ENCODE assay signal across 21 cellular contexts in genomic region chr17:10309003-10309974, GRCh38.
A peak's percentile ranks its signal among the peaks of the same experiment; 100 is the strongest.
DNase-seq lines count a peak whose midpoint lies in the region; ATAC-seq, FAIRE-seq and TF ChIP-seq lines count a peak whose summit lies in the region.
"Had no signal": no experiment of that assay in that cellular context is flagged by ENCODE, and none has a peak within 500 bp of the region (broad histone marks: within the 10 kb centered on the region; RNA-seq: fewer than 3 reads in every experiment).

No MANE protein-coding gene starts in this region.

- H4K91ac ChIP-seq in H1 (replicated peaks; ENCODE audit: insufficient read length, low read length) (no peak overlapping the region), mesenchymal stem cell (ENCODE audit: low read length) (no peak overlapping the region)

- H3K27me3 Mint-ChIP-seq in GM23338 (ENCODE audit: insufficient read depth, low read depth, poor library complexity), result peaks cover 4% of the 10 kb centered on the region

- peak overlapping the region; percentile 60; the same call in 1 of the 2 replicates for H2BK12ac ChIP-seq in H1 (ENCODE audit: low read depth, low read length)
- no peak overlapping the region for H2BK12ac ChIP-seq in mesenchymal stem cell (ENCODE audit: low read length in 2 of 2)

- H3K36me3 ChIP-seq in GM23338 (ENCODE audit: insufficient read depth), result no peaks in the 10 kb centered on the region
- H3K36me3 ChIP-seq in H1 (ENCODE audit: control insufficient read depth in 2 of 4, insufficient read depth in 4 of 4, low read length in 3 of 4), result no peaks in the 10 kb centered on the region
- H3K36me3 ChIP-seq in mesenchymal stem cell (ENCODE audit: control insufficient read depth in 1 of 2, insufficient read depth in 2 of 2, low read depth in 1 of 2, low read length in 2 of 2), result no peaks in the 10 kb centered on the region
- no peaks in the 10 kb centered on the region for H3K36me3 ChIP-seq in psoas muscle (ENCODE audit: insufficient read depth in 1 of 2, low read depth in 1 of 2)
- H3K36me3 ChIP-seq in transverse colon, result no peaks in the 10 kb centered on the region
- H3K36me3 ChIP-seq in uterus, result no peaks in the 10 kb centered on the region
- H3K36me3 ChIP-seq in adrenal gland (replicated peaks in 1 of 2), result no peaks in the 10 kb centered on the region
- H3K36me3 ChIP-seq: BLaER1 treated with 17β-estradiol and CSF1 and Interleukin-3, amounts not matched to agents 10 nM and 100 nM had no signal

- H2BK15ac ChIP-seq in H1 (ENCODE audit: low read length) (no peak overlapping the region), mesenchymal stem cell (ENCODE audit: low read depth, poor library complexity, severe bottlenecking) (no peak overlapping the region)

- intact Hi-C loops in psoas muscle (cut with DNase I) (no loop called here), transverse colon (cut with DNase I; ENCODE audit: low total_unique reads) (no loop called here), uterus (cut with DNase I; ENCODE audit: low total_unique reads) (no loop called here), adrenal gland (cut with DNase I) (no loop called here)

- H3K4me3 Mint-ChIP-seq in GM23338, result no peak overlapping the region
- H3K4me3 Mint-ChIP-seq: B cell; CD8-positive, alpha-beta T cell had no signal

- H2BK120ac ChIP-seq in H1 (replicated peaks; ENCODE audit: low read depth, low read length) (no peak overlapping the region), mesenchymal stem cell (ENCODE audit: low read depth, low read length) (peak overlapping the region; percentile 5)

- H3K14ac ChIP-seq in H1 (ENCODE audit: insufficient read length) (no peak overlapping the region), mesenchymal stem cell (ENCODE audit: low read length in 2 of 2) (no peak overlapping the region)

- WGBS in H1 (ENCODE audit: extremely low coverage in 1 of 2, insufficient coverage in 1 of 2, insufficient read length in 1 of 2, insufficient replicate concordance in 2 of 2, low coverage in 1 of 2, low lambda C conversion rate in 2 of 2, missing lambda C conversion rate in 1 of 2), 2 experiments, result 95% methylated on average over 44 of the region's 44 CpGs; no CpG with 5 or more reads in 1 of the 2 experiments
- 95% methylated on average over 44 of the region's 44 CpGs for WGBS in mesenchymal stem cell
- 85 to 87% (median 86%) methylated on average over 44 of the region's 44 CpGs for WGBS in psoas muscle, 3 donors
- 90 to 91% methylated on average over 17 to 44 of the region's 44 CpGs for WGBS in transverse colon (ENCODE audit: low coverage in 1 of 2), 2 donors
- 86 to 92% (median 88%) methylated on average over 27 to 44 of the region's 44 CpGs for WGBS in adrenal gland, 4 donors

- H3K18ac ChIP-seq in H1 (ENCODE audit: extremely low read depth, low read length), result no peak overlapping the region
- no peak overlapping the region for H3K18ac ChIP-seq in mesenchymal stem cell (ENCODE audit: low read depth in 1 of 2, low read length in 2 of 2)

- no peak overlapping the region for H2BK5ac ChIP-seq in H1 (ENCODE audit: low read depth, low read length)
- no peak overlapping the region for H2BK5ac ChIP-seq in mesenchymal stem cell (ENCODE audit: low read depth, low read length, poor library complexity, severe bottlenecking)

- no peak overlapping the region for H3K27ac ChIP-seq in GM23338 (ENCODE audit: low read depth)
- H3K27ac ChIP-seq in H1 (ENCODE audit: low read depth, low read length), result no peak overlapping the region
- H3K27ac ChIP-seq in mesenchymal stem cell (ENCODE audit: low read length, poor library complexity, severe bottlenecking), result no peak overlapping the region
- no peak overlapping the region for H3K27ac ChIP-seq in psoas muscle
- no peak overlapping the region for H3K27ac ChIP-seq in transverse colon
- no peak overlapping the region for H3K27ac ChIP-seq in uterus
- no peak overlapping the region for H3K27ac ChIP-seq in adrenal gland
- H3K27ac ChIP-seq: BLaER1 treated with 17β-estradiol and CSF1 and Interleukin-3, amounts not matched to agents 10 nM and 100 nM had no signal

- H3K27ac Mint-ChIP-seq in GM23338, result no peak overlapping the region
- H3K27ac Mint-ChIP-seq: B cell; CD8-positive, alpha-beta T cell had no signal

- H3K9ac ChIP-seq in H1 (replicated peaks in 1 of 4; ENCODE audit: extremely low read depth in 1 of 4, low read depth in 3 of 4, low read length in 3 of 4) (peak overlapping the region in 1 of 4 experiments; percentile 13; a peak in 1 of 7 replicates), mesenchymal stem cell (ENCODE audit: low read length) (no peak overlapping the region)
- H3K9ac ChIP-seq: BLaER1 treated with 17β-estradiol and CSF1 and Interleukin-3, amounts not matched to agents 10 nM and 100 nM had no signal

- H2BK20ac ChIP-seq in H1 (ENCODE audit: low read length), result no peak overlapping the region

- peaks cover 22% of the 10 kb centered on the region for H3K9me3 Mint-ChIP-seq in GM23338
- H3K9me3 Mint-ChIP-seq: CD8-positive, alpha-beta T cell had no signal

- no peak overlapping the region for H4K5ac ChIP-seq in H1 (ENCODE audit: insufficient read length, low read depth, low read length)

- H3K23me2 ChIP-seq in H1 (ENCODE audit: low read depth, low read length), result no peaks in the 10 kb centered on the region; the same call in 1 of the 2 replicates

- DNase-seq in GM23338 (ENCODE audit: low spot score), result no peak
- DNase-seq in H1 (ENCODE audit: low read depth in 1 of 2, low spot score in 2 of 2), result no peak
- DNase-seq in mesenchymal stem cell, result no peak
- no peak for DNase-seq in psoas muscle
- DNase-seq in transverse colon, result no peak
- DNase-seq in uterus, result no peak
- no peak for DNase-seq in adrenal gland
- DNase-seq: Calu3; CD8-positive, alpha-beta T cell; DND-41; GDM1; GOT3; HCEC 1CT; IMR-90 had no signal

- peaks cover 6% of the 10 kb centered on the region; the same call in 1 of the 2 replicates for H3K9me2 ChIP-seq in GM23338 (ENCODE audit: insufficient read depth)

- no peak for TF ChIP-seq RAD21 in H1 (IDR thresholded peaks at IDR 0.05 in 1 of 2, conservative IDR thresholded peaks at IDR 0.05 in 1 of 2; ENCODE audit: low read depth in 2 of 2, low read length in 2 of 2)

- peaks cover 21% of the 10 kb centered on the region for H3K4me1 Mint-ChIP-seq in GM23338
- H3K4me1 Mint-ChIP-seq: B cell had no signal

- TF ChIP-seq CTCF in GM23338 (conservative IDR thresholded peaks at IDR 0.05; ENCODE audit: low read depth in 2 of 2), result no peak
- TF ChIP-seq CTCF in H1 (IDR thresholded peaks at IDR 0.05; ENCODE audit: control extremely low read depth in 1 of 3, insufficient read depth in 1 of 3, low read depth in 1 of 3, low read length in 3 of 3), result no peak
- TF ChIP-seq CTCF in psoas muscle (IDR thresholded peaks at IDR 0.05), result no peak
- TF ChIP-seq CTCF in transverse colon (IDR thresholded peaks at IDR 0.05), result no peak
- TF ChIP-seq CTCF in uterus (IDR thresholded peaks at IDR 0.05), result no peak
- no peak for TF ChIP-seq CTCF in adrenal gland (IDR thresholded peaks at IDR 0.05)

- H3K79me1 ChIP-seq in H1 (ENCODE audit: low read depth, low read length) (no peaks in the 10 kb centered on the region), mesenchymal stem cell (replicated peaks; ENCODE audit: low read length, poor library complexity, severe bottlenecking) (no peaks in the 10 kb centered on the region)

- H3K56ac ChIP-seq in H1 (replicated peaks; ENCODE audit: insufficient read length, low read depth, low read length), result no peak overlapping the region

- peaks cover 13% of the 10 kb centered on the region for H3K36me3 Mint-ChIP-seq in GM23338 (ENCODE audit: low read depth)
- H3K36me3 Mint-ChIP-seq: CD8-positive, alpha-beta T cell had no signal

- H3K4ac ChIP-seq in H1 (replicated peaks; ENCODE audit: insufficient read length, low read depth, low read length) (no peak overlapping the region), mesenchymal stem cell (ENCODE audit: low read depth in 1 of 2, low read length in 2 of 2) (no peak overlapping the region)

- no peak overlapping the region for H4K8ac ChIP-seq in H1 (ENCODE audit: extremely low read depth, insufficient read depth, low read length)
- H4K8ac ChIP-seq in mesenchymal stem cell (ENCODE audit: low read length), result peak overlapping the region; percentile 15

- POLR2A ChIA-PET in H1 (lab: Charles Lee; ENCODE audit: partially characterized antibody), result no interaction called here

- H3K9me3 ChIP-seq in H1 (ENCODE audit: insufficient read depth in 2 of 2, low read depth in 1 of 2, low read length in 1 of 2) (peaks cover 3 to 5% of the 10 kb centered on the region in 2 experiments; a peak in 2 of 4 replicates), mesenchymal stem cell (ENCODE audit: control insufficient read depth, low read length) (no peaks in the 10 kb centered on the region), psoas muscle (no peaks in the 10 kb centered on the region), transverse colon (no peaks in the 10 kb centered on the region), uterus (no peaks in the 10 kb centered on the region), adrenal gland (replicated peaks in 1 of 3) (no peaks in the 10 kb centered on the region)

- TF ChIP-seq POLR2A in H1 (IDR thresholded peaks at IDR 0.05; ENCODE audit: control extremely low read depth in 1 of 2, low read depth in 2 of 2, low read length in 2 of 2) (no peak), transverse colon (IDR thresholded peaks at IDR 0.05) (no peak), uterus (IDR thresholded peaks at IDR 0.05) (no peak), adrenal gland (IDR thresholded peaks at IDR 0.05) (no peak)

- H3K4me2 ChIP-seq in GM23338 (no peak overlapping the region), H1 (ENCODE audit: insufficient read depth in 1 of 2, low read depth in 2 of 2, low read length in 2 of 2) (no peak overlapping the region), mesenchymal stem cell (ENCODE audit: low read length, poor library complexity, severe bottlenecking) (no peak overlapping the region)
- H3K4me2 ChIP-seq: BLaER1 treated with 17β-estradiol and CSF1 and Interleukin-3, amounts not matched to agents 10 nM and 100 nM had no signal

- H3K79me2 ChIP-seq in GM23338 (replicated peaks; ENCODE audit: insufficient read depth) (no peaks in the 10 kb centered on the region), H1 (ENCODE audit: control insufficient read depth in 1 of 2, insufficient read depth in 2 of 2, low read length in 2 of 2) (no peaks in the 10 kb centered on the region)

- H2AFZ ChIP-seq in GM23338 (peak overlapping the region; percentile 66; the same call in 1 of the 2 replicates), H1 (ENCODE audit: low read length) (peak overlapping the region; percentile 14; the same call in 1 of the 2 replicates), mesenchymal stem cell (ENCODE audit: low read depth, low read length) (no peak overlapping the region)

- no peak overlapping the region for H2AK5ac ChIP-seq in H1 (ENCODE audit: low read depth, low read length)
- H2AK5ac ChIP-seq in mesenchymal stem cell (ENCODE audit: low read length, severe bottlenecking), result no peak overlapping the region

- H3K4me3 ChIP-seq in GM23338, result no peak overlapping the region
- no peak overlapping the region for H3K4me3 ChIP-seq in H1 (ENCODE audit: extremely low read depth in 1 of 4, insufficient read depth in 2 of 4, low read depth in 3 of 4, low read length in 4 of 4)
- H3K4me3 ChIP-seq in mesenchymal stem cell (ENCODE audit: insufficient read depth in 1 of 2, low read depth in 1 of 2, low read length in 2 of 2), result no peak overlapping the region
- no peak overlapping the region for H3K4me3 ChIP-seq in psoas muscle
- no peak overlapping the region for H3K4me3 ChIP-seq in transverse colon
- H3K4me3 ChIP-seq in uterus, result no peak overlapping the region
- no peak overlapping the region for H3K4me3 ChIP-seq in adrenal gland
- H3K4me3 ChIP-seq: BLaER1 treated with 17β-estradiol and CSF1 and Interleukin-3, amounts not matched to agents 10 nM and 100 nM; K562 had no signal

- CTCF ChIA-PET in H1 (lab: Charles Lee; ENCODE audit: partially characterized antibody), result interaction anchor here (0.6 to 4.7 kb wide), 14 partner anchors 8 to 541 kb away, joined by 3 to 23 read pairs (median 3); no protein-coding TSS in a partner anchor

- no peaks in the 10 kb centered on the region for H3K27me3 ChIP-seq in GM23338 (ENCODE audit: insufficient read depth)
- H3K27me3 ChIP-seq in H1 (replicated peaks in 1 of 4; ENCODE audit: control insufficient read depth in 3 of 4, extremely low read depth in 1 of 4, insufficient read depth in 3 of 4, low read length in 3 of 4), result no peaks in the 10 kb centered on the region; a peak in 1 of 7 replicates
- peaks cover 0 to 5% of the 10 kb centered on the region in 2 experiments for H3K27me3 ChIP-seq in mesenchymal stem cell (ENCODE audit: control insufficient read depth in 1 of 2, insufficient read depth in 1 of 2, low read length in 2 of 2)
- H3K27me3 ChIP-seq in psoas muscle (ENCODE audit: insufficient read depth in 3 of 3, low read length in 2 of 3), result no peaks in the 10 kb centered on the region
- H3K27me3 ChIP-seq in transverse colon, result no peaks in the 10 kb centered on the region
- H3K27me3 ChIP-seq in uterus, result no peaks in the 10 kb centered on the region
- no peaks in the 10 kb centered on the region for H3K27me3 ChIP-seq in adrenal gland
- H3K27me3 ChIP-seq: BLaER1 treated with 17β-estradiol and CSF1 and Interleukin-3, amounts not matched to agents 10 nM and 100 nM had no signal

- no peak for TF ChIP-seq EP300 in H1 (IDR thresholded peaks at IDR 0.05; ENCODE audit: borderline replicate concordance in 1 of 2, low read depth in 2 of 2, low read length in 2 of 2)
- no peak for TF ChIP-seq EP300 in transverse colon (IDR thresholded peaks at IDR 0.05; ENCODE audit: low read depth)

- ATAC-seq in GM23338, result no peak
- ATAC-seq in psoas muscle, result peak; percentile 33 to 67 (median 40)
- no peak for ATAC-seq in HG02981 (IDR thresholded peaks at IDR 0.05; ENCODE audit: unreplicated experiment)
- ATAC-seq: CD8-positive, alpha-beta T cell; K562 had no signal

- in situ Hi-C loops in transverse colon (cut with MboI; ENCODE audit: low pct_ligation_motif_present in 1 of 4, low pct_unique_long_range_greater_than_20kb in 1 of 4, low sequenced_read_pairs in 3 of 4), result no loop called here

- no peak for FAIRE-seq in H1 (lab: Jason Lieb, UNC)
- FAIRE-seq: GM12892, GM18507, HTR-8/SVneo, K562 had no signal

- H4K20me1 ChIP-seq in GM23338 (replicated peaks; ENCODE audit: insufficient read depth), result no peaks in the 10 kb centered on the region
- no peaks in the 10 kb centered on the region for H4K20me1 ChIP-seq in H1 (replicated peaks in 1 of 2; ENCODE audit: control insufficient read depth in 1 of 2, insufficient read depth in 2 of 2, low read length in 2 of 2)
- H4K20me1 ChIP-seq: BLaER1 treated with 17β-estradiol and CSF1 and Interleukin-3, amounts not matched to agents 10 nM and 100 nM had no signal

- no peaks in the 10 kb centered on the region for H3F3A ChIP-seq in GM23338 (replicated peaks; ENCODE audit: low read depth)

- H3K4me1 ChIP-seq in GM23338 (ENCODE audit: insufficient read depth), result peaks cover 15% of the 10 kb centered on the region
- H3K4me1 ChIP-seq in H1 (replicated peaks in 1 of 4; ENCODE audit: control insufficient read depth in 3 of 4, insufficient read depth in 4 of 4, low read length in 3 of 4), result peaks cover 0 to 3% (median 3%) of the 10 kb centered on the region in 4 experiments; a peak in 4 of 7 replicates
- H3K4me1 ChIP-seq in mesenchymal stem cell (ENCODE audit: control insufficient read depth, insufficient read depth, low read depth, low read length), result no peaks in the 10 kb centered on the region
- H3K4me1 ChIP-seq in psoas muscle, result no peaks in the 10 kb centered on the region
- H3K4me1 ChIP-seq in transverse colon, result no peaks in the 10 kb centered on the region
- H3K4me1 ChIP-seq in uterus, result no peaks in the 10 kb centered on the region
- H3K4me1 ChIP-seq in adrenal gland (replicated peaks in 1 of 2), result no peaks in the 10 kb centered on the region

- no peak overlapping the region for H3K23ac ChIP-seq in H1 (ENCODE audit: insufficient read length)
- H3K23ac ChIP-seq in mesenchymal stem cell (ENCODE audit: low read length in 2 of 2), result no peak overlapping the region

Comparison
In these comparisons a context has a peak if more than half of its experiments do, and no peak if none do; other contexts are left out.
1. ATAC-seq: peak in psoas muscle (4 of 4); none in GM23338 (single experiment) and HG02981 (single experiment).